In the genomic region with DNA sequence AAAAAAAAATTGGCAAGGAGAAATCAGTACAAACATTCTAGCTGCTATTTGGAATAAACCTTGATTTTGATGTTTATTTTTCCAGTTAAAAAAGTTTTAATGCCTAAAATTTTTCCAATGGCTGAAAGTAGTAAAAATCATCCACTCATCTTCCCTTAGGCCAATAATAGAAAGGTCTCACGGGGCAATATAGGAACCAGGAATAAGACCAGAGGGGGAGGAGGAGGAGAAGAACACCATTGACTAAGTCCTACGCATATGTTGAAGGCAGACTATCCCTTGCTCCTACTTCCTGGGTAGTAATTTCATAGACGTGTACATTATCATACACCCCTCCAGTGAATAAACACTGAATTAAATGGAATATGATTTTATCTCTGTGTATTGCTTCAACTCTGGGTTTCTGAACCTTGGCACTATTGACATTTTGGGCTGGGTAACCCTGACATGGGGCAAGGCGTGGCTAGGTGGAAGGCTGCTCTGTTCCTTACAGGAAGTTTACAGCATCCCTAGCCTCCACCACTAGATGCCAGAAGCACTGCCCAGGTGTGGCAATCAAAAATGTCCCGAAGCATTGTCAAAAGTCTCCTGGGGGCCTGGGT, we compare ENCODE assay signal across 16 cellular contexts. TPM values are rescaled to one million over a fixed set of nuclear protein-coding genes. Genes with fewer than 3 reads are reported as not detected.
"Had no signal": no experiment of that assay in that cellular context is flagged by ENCODE, and none has a peak within 500 bp of the region (broad histone marks: within the 10 kb centered on the region; RNA-seq: fewer than 3 reads in every experiment).

No MANE protein-coding gene starts in this region.

- H3K4me3 ChIP-seq: adrenal gland had no signal

- H3K9me3 ChIP-seq: adrenal gland had no signal

- H3K36me3 Mint-ChIP-seq: immature natural killer cell; stimulated activated naive B cell treated with anti-CD40 and anti-IgM and Interleukin-4, amounts not matched to agents 10 μg/mL and 1 μg/mL and 100 μg/mL, for 72 hours had no signal

- DNase-seq: activated CD4-positive, alpha-beta T cell treated with anti-CD3 and anti-CD28 coated beads, Interleukin-2, amount 50 U/mL, for 4 hours; activated gamma-delta T cell treated with Interleukin-2 at 50 U/mL for 16 hours; activated T-cell treated with anti-CD3 and anti-CD28 coated beads for 4 hours; adrenal gland; effector memory CD8-positive, alpha-beta T cell; immature natural killer cell; kidney glomerular epithelial cell; nephron progenitor cell; nucleus accumbens; posterior cingulate gyrus; stimulated activated naive B cell treated with anti-CD40 and anti-IgM and Interleukin-4, amounts not matched to agents 10 μg/mL and 1 μg/mL and 100 μg/mL, for 72 hours had no signal

- ATAC-seq: activated naive CD4-positive, alpha-beta T cell treated with anti-CD3 and anti-CD28 coated beads, Interleukin-2, amount 50 U/mL, for 72 hours; effector memory CD8-positive, alpha-beta T cell; stimulated activated naive B cell treated with anti-CD40 and anti-IgM and Interleukin-4, amounts not matched to agents 10 μg/mL and 1 μg/mL and 100 μg/mL, for 72 hours had no signal

- H3K4me1 ChIP-seq: adrenal gland had no signal

- H3K27ac ChIP-seq: adrenal gland, VCaP had no signal

- H3K9me3 Mint-ChIP-seq: activated naive CD4-positive, alpha-beta T cell treated with anti-CD3 and anti-CD28 coated beads, Interleukin-2, amount 50 U/mL, for 72 hours; effector memory CD8-positive, alpha-beta T cell; nephron progenitor cell; stimulated activated naive B cell treated with anti-CD40 and anti-IgM and Interleukin-4, amounts not matched to agents 10 μg/mL and 1 μg/mL and 100 μg/mL, for 72 hours had no signal

- H3K27me3 ChIP-seq: adrenal gland had no signal

- H3K36me3 ChIP-seq: adrenal gland had no signal

- H3K27ac Mint-ChIP-seq: activated naive CD4-positive, alpha-beta T cell treated with anti-CD3 and anti-CD28 coated beads, Interleukin-2, amount 50 U/mL, for 72 hours; activated T-helper 1 cell treated with anti-CD3 and anti-CD28 coated beads, Interleukin-12 subunit alpha, Interleukin-12 subunit beta, Interleukin-2, Interleukin-4 antibody, amounts not matched to agents 30 ng/mL and 10 ng/mL and 1 ng/mL, durations not matched to agents 14 hours and 24 hours and 36 hours; effector memory CD8-positive, alpha-beta T cell; immature natural killer cell; nephron progenitor cell; stimulated activated naive B cell treated with anti-CD40 and anti-IgM and Interleukin-4, amounts not matched to agents 10 μg/mL and 1 μg/mL and 100 μg/mL, for 72 hours had no signal

- H3K4me3 Mint-ChIP-seq: activated T-helper 1 cell treated with anti-CD3 and anti-CD28 coated beads, Interleukin-12 subunit alpha, Interleukin-12 subunit beta, Interleukin-2, Interleukin-4 antibody, amounts not matched to agents 30 ng/mL and 10 ng/mL and 1 ng/mL, durations not matched to agents 14 hours and 24 hours and 36 hours; effector memory CD8-positive, alpha-beta T cell; immature natural killer cell; nephron progenitor cell; stimulated activated naive B cell treated with anti-CD40 and anti-IgM and Interleukin-4, amounts not matched to agents 10 μg/mL and 1 μg/mL and 100 μg/mL, for 72 hours had no signal

RNA-seq across cellular contexts. Expression of a gene that starts 17.4 kb away (rescaled TPM):
- total RNA-seq: activated T-helper 1 cell treated with anti-CD3 and anti-CD28 coated beads, Interleukin-12 subunit alpha, Interleukin-12 subunit beta, Interleukin-2, Interleukin-4 antibody, amounts not matched to agents 30 ng/mL and 10 ng/mL and 1 ng/mL, durations not matched to agents 14 hours and 24 hours and 36 hours; bronchial epithelial cell; T-helper 1 cell treated with Interleukin-12 subunit alpha and Interleukin-12 subunit beta and Interleukin-4 antibody, amounts not matched to agents 30 ng/mL and 1 ng/mL, for 36 hours had no signal
